ENCODE assay signal across 20 cellular contexts in the genomic region with DNA sequence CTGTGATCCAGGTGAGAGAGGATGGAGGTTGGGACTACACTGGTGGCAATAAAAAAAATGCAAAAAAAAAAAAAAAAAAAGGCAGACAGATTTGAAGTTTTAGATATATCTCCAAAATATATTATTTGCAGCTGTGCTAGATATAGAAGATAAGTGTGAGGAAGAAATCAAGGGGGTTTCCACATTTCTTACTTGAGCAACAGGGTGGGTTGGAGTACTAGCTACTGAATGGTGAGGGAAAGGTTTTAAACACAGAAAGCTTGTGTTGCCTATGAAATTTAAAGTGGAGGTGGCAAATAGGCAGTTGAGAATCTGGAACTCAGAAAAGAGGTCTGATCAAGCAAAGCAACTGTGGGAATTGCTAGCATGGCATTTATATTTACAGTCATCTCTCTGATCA. TPM values are rescaled to one million over a fixed set of nuclear protein-coding genes. Genes with fewer than 3 reads are reported as not detected.
"Had no signal": no experiment of that assay in that cellular context is flagged by ENCODE, and none has a peak within 500 bp of the region (broad histone marks: within the 10 kb centered on the region; RNA-seq: fewer than 3 reads in every experiment).

No MANE protein-coding gene starts in this region.

- H3K27me3 Mint-ChIP-seq: dendritic cell treated with granulocyte-macrophage colony-stimulating factor and Interleukin-4, amounts not matched to agents 40 ng/mL and 50 ng/mL, for 4 days had no signal

- H3K9ac ChIP-seq: parathyroid adenoma had no signal

- H3K4me3 Mint-ChIP-seq: dendritic cell treated with granulocyte-macrophage colony-stimulating factor and Interleukin-4, amounts not matched to agents 40 ng/mL and 50 ng/mL, for 4 days; natural killer cell; WTC11 had no signal

- H3K27me3 ChIP-seq: breast epithelium, neutrophil, sigmoid colon, spleen, thyroid gland had no signal

- H3K9me3 ChIP-seq: breast epithelium, neutrophil, sigmoid colon, spleen, thyroid gland had no signal

- H3K27ac Mint-ChIP-seq: dendritic cell treated with granulocyte-macrophage colony-stimulating factor and Interleukin-4, amounts not matched to agents 40 ng/mL and 50 ng/mL, for 4 days; natural killer cell; WTC11 had no signal

- H3K4me1 ChIP-seq: breast epithelium had no signal

- H3K4me3 ChIP-seq: breast epithelium, sigmoid colon, spleen, thyroid gland had no signal

- H3K79me2 ChIP-seq: parathyroid adenoma had no signal

- H3K36me3 Mint-ChIP-seq: natural killer cell had no signal

- H3K9me3 Mint-ChIP-seq: dendritic cell treated with granulocyte-macrophage colony-stimulating factor and Interleukin-4, amounts not matched to agents 40 ng/mL and 50 ng/mL, for 4 days; natural killer cell; WTC11 had no signal

- DNase-seq: activated CD4-positive, alpha-beta T cell treated with anti-CD3 and anti-CD28 coated beads for 48 hours; activated naive CD4-positive, alpha-beta T cell treated with Interleukin-2 at 50 U/mL for 16 hours; aorta; effector memory CD4-positive, alpha-beta T cell; foreskin melanocyte; kidney glomerular epithelial cell; mesendoderm; natural killer cell; sigmoid colon; spleen; thyroid gland had no signal

- H3K36me3 ChIP-seq: breast epithelium had no signal

- ATAC-seq: WTC11 had no signal

- H2AFZ ChIP-seq: parathyroid adenoma had no signal

- H3K27ac ChIP-seq: breast epithelium, epithelial cell of prostate, neutrophil, parathyroid adenoma, sigmoid colon, thyroid gland had no signal

RNA-seq across cellular contexts. Expression of a gene that starts 59.9 kb away (rescaled TPM):
- total RNA-seq: breast epithelium, cerebellum, fibroblast of lung, urinary bladder had no signal
- polyA plus RNA-seq: fibroblast of lung, spleen, urinary bladder had no signal
